ENCODE assay signal across 8 cellular contexts in genomic region chr7:29563590-29564454, GRCh38. TPM values are rescaled to one million over a fixed set of nuclear protein-coding genes. Genes with fewer than 3 reads are reported as not detected.
A peak's percentile ranks its signal among the peaks of the same experiment; 100 is the strongest.
DNase-seq lines count a peak whose midpoint lies in the region; ATAC-seq and TF ChIP-seq lines count a peak whose summit lies in the region.

Gene PRR15 (plus strand): TSS chr7:29563835. CDS start chr7:29566330, 2,495 bp downstream.

- H3K4me2 ChIP-seq in KMS-11, result peak within 1 kb of the TSS; percentile 78

- no peak within 1 kb of the TSS for H3K27ac Mint-ChIP-seq in activated T-helper 17 cell treated with anti-CD3 and anti-CD28 coated beads, Interleukin-2, amount 50 U/mL, for 72 hours

- H3K36me3 ChIP-seq in KMS-11 (ENCODE audit: insufficient read depth) (no peaks in the 10 kb centered on the region), left ventricle myocardium inferior (no peaks in the 10 kb centered on the region)

- H3K9me3 ChIP-seq in left ventricle myocardium inferior (replicated peaks), result no peaks in the 10 kb centered on the region

- H3K9me3 Mint-ChIP-seq in activated T-helper 17 cell treated with anti-CD3 and anti-CD28 coated beads, Interleukin-2, amount 50 U/mL, for 72 hours, result peaks cover 5% of the 10 kb centered on the region

- no peaks in the 10 kb centered on the region for H3K36me3 Mint-ChIP-seq in activated T-helper 17 cell treated with anti-CD3 and anti-CD28 coated beads, Interleukin-2, amount 50 U/mL, for 72 hours (ENCODE audit: low read depth)

- intact Hi-C loops in left ventricle myocardium inferior (cut with micrococcal nuclease) (no loop called here), posterior cingulate gyrus (cut with DNase I) (no loop called here)

- no peaks in the 10 kb centered on the region for H3K79me2 ChIP-seq in KMS-11 (ENCODE audit: insufficient read depth, low read depth)

- peak within 1 kb of the TSS; percentile 71; the same call in 1 of the 2 replicates for H3K9ac ChIP-seq in KMS-11

- peaks cover 27% of the 10 kb centered on the region for H3K4me1 ChIP-seq in KMS-11 (ENCODE audit: low read depth, poor library complexity, severe bottlenecking)
- peaks cover 40% of the 10 kb centered on the region for H3K4me1 ChIP-seq in left ventricle myocardium inferior

- peak within 1 kb of the TSS; percentile 67 for H2AFZ ChIP-seq in KMS-11 (ENCODE audit: low read depth)

- TF ChIP-seq CTCF in KMS-11 (conservative IDR thresholded peaks at IDR 0.05; ENCODE audit: low read depth, low read length) (no peak), left ventricle myocardium inferior (IDR thresholded peaks at IDR 0.05; ENCODE audit: borderline replicate concordance) (no peak)

- DNase-seq in Caki2 (ENCODE audit: low read depth), result peak; percentile 74
- DNase-seq in left ventricle myocardium inferior, result no peak
- peak in 7 of 10 donors; percentile 30 to 89 (median 60) for DNase-seq in posterior cingulate gyrus
- no peak for DNase-seq in cerebellar nuclear complex (lab: John Stamatoyannopoulos, UW)

- H4K20me1 ChIP-seq in KMS-11 (ENCODE audit: insufficient read depth), result no peaks in the 10 kb centered on the region

- H3K27me3 ChIP-seq in KMS-11 (ENCODE audit: insufficient read depth, low read depth), result no peaks in the 10 kb centered on the region
- H3K27me3 ChIP-seq in left ventricle myocardium inferior (ENCODE audit: low read depth), result peaks cover 82% of the 10 kb centered on the region

- no peak for ATAC-seq in activated T-helper 17 cell treated with anti-CD3 and anti-CD28 coated beads, Interleukin-2, amount 50 U/mL, for 72 hours (replicated peaks)
- no peak for ATAC-seq in GM19324 (IDR thresholded peaks at IDR 0.05; ENCODE audit: low FRiP score, unreplicated experiment)
- no peak for ATAC-seq in GM21717 (IDR thresholded peaks at IDR 0.05; ENCODE audit: unreplicated experiment)

- H3K4me1 Mint-ChIP-seq in activated T-helper 17 cell treated with anti-CD3 and anti-CD28 coated beads, Interleukin-2, amount 50 U/mL, for 72 hours, result peaks cover 8% of the 10 kb centered on the region

- H3K27ac ChIP-seq in KMS-11, result peak within 1 kb of the TSS; percentile 75
- H3K27ac ChIP-seq in left ventricle myocardium inferior (replicated peaks), result no peak within 1 kb of the TSS

- H3K4me3 Mint-ChIP-seq in activated T-helper 17 cell treated with anti-CD3 and anti-CD28 coated beads, Interleukin-2, amount 50 U/mL, for 72 hours, result peak within 1 kb of the TSS; percentile 63

- peaks cover 63% of the 10 kb centered on the region for H3K27me3 Mint-ChIP-seq in activated T-helper 17 cell treated with anti-CD3 and anti-CD28 coated beads, Interleukin-2, amount 50 U/mL, for 72 hours

- no peak within 1 kb of the TSS for H3K4me3 ChIP-seq in KMS-11 (IDR thresholded peaks at IDR 0.05; ENCODE audit: insufficient read depth, low read depth, low read length)
- peak within 1 kb of the TSS; percentile 69 for H3K4me3 ChIP-seq in left ventricle myocardium inferior

- in situ Hi-C loops in Caki2 (cut with HindIII; ENCODE audit: low pct_unique_long_range_greater_than_20kb, low sequenced_read_pairs), result no loop called here

RNA-seq across cellular contexts. Expression of gene PRR15, which starts in this region (rescaled TPM):
- total RNA-seq in Caki2 (2014; rRNA removed; shearing (Covaris generic); ENCODE audit: low replicate concordance), result 4.2 and 12.7 TPM in 2 replicates
- not detected for total RNA-seq in activated T-helper 17 cell treated with anti-CD3 and anti-CD28 coated beads, Interleukin-2, amount 50 U/mL, for 72 hours
- not detected for total RNA-seq in left ventricle myocardium inferior

Comparison
In these comparisons a context has a peak if more than half of its experiments do, and no peak if none do; other contexts are left out.
1. DNase-seq: peak in Caki2 (single experiment) and posterior cingulate gyrus (7 of 10); none in left ventricle myocardium inferior (single experiment) and cerebellar nuclear complex (0 of 2).